2 cellular contexts compared by ENCODE assay signal in genomic region chr10:102135956-102136526, GRCh38.
TF ChIP-seq lines count a peak whose summit lies in the region.

No MANE protein-coding gene starts in this region.

TF ChIP-seq in SK-N-SH, 30 proteins besides CTCF, POLR2A, EP300 and RAD21 (continued from another document):
- TF ChIP-seq GABPA (IDR thresholded peaks at IDR 0.05; ENCODE audit: low read depth) = no peak
- no peak for TF ChIP-seq REST (IDR thresholded peaks at IDR 0.05; ENCODE audit: low read depth, low read length)
- TF ChIP-seq USF2 (IDR thresholded peaks at IDR 0.05; ENCODE audit: borderline replicate concordance, low read depth, low read length) = no peak

TF ChIP-seq in SK-N-SH treated with all-trans-retinoic acid at 6 μM for 48 hours, 23 proteins besides CTCF, POLR2A, EP300 and RAD21 (continued from another document):
- TF ChIP-seq PATZ1 (CRISPR knock-in tag; IDR thresholded peaks at IDR 0.05; ENCODE audit: borderline replicate concordance) = no peak
- no peak for TF ChIP-seq ZC3H10 (CRISPR knock-in tag; IDR thresholded peaks at IDR 0.05)
